Comparison of ENCODE assay signal across 14 cellular contexts in the genomic region with DNA sequence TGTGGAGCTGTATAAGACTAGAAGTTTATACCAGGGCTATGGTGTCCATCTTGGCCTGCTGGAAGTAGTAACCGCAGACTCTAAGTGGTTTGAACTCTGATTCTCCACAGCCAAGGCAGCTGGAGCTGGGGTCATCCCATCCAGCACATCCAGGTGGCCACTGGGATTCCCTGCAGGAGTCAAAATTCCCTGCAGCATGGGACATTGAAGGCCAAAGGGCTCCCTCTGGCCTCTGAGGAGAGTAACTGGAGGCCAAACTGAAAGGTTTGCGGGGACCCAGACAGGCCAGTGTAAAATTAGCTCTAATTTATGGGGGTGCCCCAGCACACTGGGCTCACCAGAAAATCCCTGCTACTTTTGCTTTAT.
"Had no signal": no experiment of that assay in that cellular context is flagged by ENCODE, and none has a peak within 500 bp of the region (broad histone marks: within the 10 kb centered on the region; RNA-seq: fewer than 3 reads in every experiment).

No MANE protein-coding gene starts in this region.

- H3K27ac Mint-ChIP-seq: activated CD4-positive, alpha-beta T cell treated with anti-CD3 and anti-CD28 coated beads, Interleukin-2, amount 10 ng/mL, durations not matched to agents 7 days and 5 days; activated CD8-positive, alpha-beta T cell treated with anti-CD3 and anti-CD28 coated beads, Interleukin-2, amount 10 ng/mL, durations not matched to agents 7 days and 5 days; activated naive CD8-positive, alpha-beta T cell; activated T-cell treated with anti-CD3 and anti-CD28 coated beads, Interleukin-2, amount 50 U/mL, for 72 hours; dendritic cell treated with granulocyte-macrophage colony-stimulating factor and Interleukin-4, amounts not matched to agents 40 ng/mL and 50 ng/mL, for 4 days; T-helper 1 cell treated with Interleukin-12 subunit alpha and Interleukin-12 subunit beta and Interleukin-4 antibody, amounts not matched to agents 30 μg/mL and 1 μg/mL, for 36 hours had no signal

- DNase-seq: activated CD8-positive, alpha-beta memory T cell treated with anti-CD3 and anti-CD28 coated beads, Interleukin-2, amount 50 U/mL, for 48 hours; activated gamma-delta T cell treated with Interleukin-2 at 50 U/mL for 16 hours; effector memory CD4-positive, alpha-beta T cell; esophagus squamous epithelium; stimulated activated CD4-positive, alpha-beta T cell treated with anti-CD3 and anti-CD28 coated beads, Interleukin-12 subunit alpha, Interleukin-12 subunit beta, amount 100 ng/mL, for 4 hours; stimulated activated CD4-positive, alpha-beta T cell treated with anti-CD3 and anti-CD28 coated beads, Interleukin-1b, Interleukin-23, amount 100 ng/mL, for 48 hours; stimulated activated CD8-positive, alpha-beta memory T cell treated with anti-CD3 and anti-CD28 coated beads, Interleukin-4, amount 100 ng/mL, for 48 hours had no signal

- H3K27ac ChIP-seq: cardiac muscle cell, esophagus squamous epithelium had no signal

- H3K4me3 ChIP-seq: cardiac muscle cell, esophagus squamous epithelium had no signal

- H3K36me3 Mint-ChIP-seq: activated naive CD8-positive, alpha-beta T cell had no signal

- H3K9me3 ChIP-seq: esophagus squamous epithelium had no signal

- H3K4me1 ChIP-seq: esophagus squamous epithelium had no signal

- H3K9me3 Mint-ChIP-seq: activated CD4-positive, alpha-beta T cell treated with anti-CD3 and anti-CD28 coated beads, Interleukin-2, amount 10 ng/mL, durations not matched to agents 7 days and 5 days; activated T-cell treated with anti-CD3 and anti-CD28 coated beads, Interleukin-2, amount 50 U/mL, for 72 hours; dendritic cell treated with granulocyte-macrophage colony-stimulating factor and Interleukin-4, amounts not matched to agents 40 ng/mL and 50 ng/mL, for 4 days; T-helper 1 cell treated with Interleukin-12 subunit alpha and Interleukin-12 subunit beta and Interleukin-4 antibody, amounts not matched to agents 30 μg/mL and 1 μg/mL, for 36 hours had no signal

- H3K4me3 Mint-ChIP-seq: activated CD4-positive, alpha-beta T cell treated with anti-CD3 and anti-CD28 coated beads, Interleukin-2, amount 10 ng/mL, durations not matched to agents 7 days and 5 days; activated CD8-positive, alpha-beta T cell treated with anti-CD3 and anti-CD28 coated beads, Interleukin-2, amount 10 ng/mL, durations not matched to agents 7 days and 5 days; activated naive CD8-positive, alpha-beta T cell; activated T-cell treated with anti-CD3 and anti-CD28 coated beads, Interleukin-2, amount 50 U/mL, for 72 hours; dendritic cell treated with granulocyte-macrophage colony-stimulating factor and Interleukin-4, amounts not matched to agents 40 ng/mL and 50 ng/mL, for 4 days; T-helper 1 cell treated with Interleukin-12 subunit alpha and Interleukin-12 subunit beta and Interleukin-4 antibody, amounts not matched to agents 30 μg/mL and 1 μg/mL, for 36 hours had no signal

- H3K36me3 ChIP-seq: cardiac muscle cell, esophagus squamous epithelium had no signal

- H3K27me3 ChIP-seq: cardiac muscle cell, esophagus squamous epithelium had no signal
